In genomic region chr6:127345521-127345920, GRCh38 we compare ENCODE assay signal across 19 cellular contexts. TPM values are rescaled to one million over a fixed set of nuclear protein-coding genes. Genes with fewer than 3 reads are reported as not detected.
DNase-seq lines count a peak whose midpoint lies in the region; ATAC-seq, FAIRE-seq and TF ChIP-seq lines count a peak whose summit lies in the region.
"Had no signal": no experiment of that assay in that cellular context is flagged by ENCODE, and none has a peak within 500 bp of the region (broad histone marks: within the 10 kb centered on the region; RNA-seq: fewer than 3 reads in every experiment).

No MANE protein-coding gene starts in this region.

- no peaks in the 10 kb centered on the region for H3K9me2 ChIP-seq in HCT116 (ENCODE audit: insufficient read depth)

- FAIRE-seq in bronchial epithelial cell (lab: Jason Lieb, UNC) = no peak
- FAIRE-seq: GM12891, HTR-8/SVneo had no signal

- H3K4me1 Mint-ChIP-seq in activated T-cell treated with anti-CD3 and anti-CD28 coated beads, Interleukin-2, amount 50 U/mL, for 4 hours (ENCODE audit: low read depth) = peaks cover 7% of the 10 kb centered on the region
- peaks cover 6% of the 10 kb centered on the region for H3K4me1 Mint-ChIP-seq in activated T-cell treated with anti-CD3 and anti-CD28 coated beads, Interleukin-2, amount 50 U/mL, for 72 hours (ENCODE audit: low read depth)
- H3K4me1 Mint-ChIP-seq in neural crest cell = no peaks in the 10 kb centered on the region
- peaks cover 12% of the 10 kb centered on the region for H3K4me1 Mint-ChIP-seq in activated CD4-positive, alpha-beta T cell treated with anti-CD3 and anti-CD28 coated beads, Interleukin-2, amount 10 ng/mL, durations not matched to agents 24 days and 14 days

- no peak for ATAC-seq in activated T-cell treated with anti-CD3 and anti-CD28 coated beads, Interleukin-2, amount 50 U/mL, for 4 hours
- ATAC-seq in activated T-cell treated with anti-CD3 and anti-CD28 coated beads, Interleukin-2, amount 50 U/mL, for 72 hours (replicated peaks in 1 of 2) = no peak
- no peak for ATAC-seq in HCT116

- no peak overlapping the region for H3K9ac ChIP-seq in HCT116 (ENCODE audit: low read length)
- H3K9ac ChIP-seq: GM23248 had no signal

- no peak for TF ChIP-seq RAD21 in HCT116 (IDR thresholded peaks at IDR 0.05; ENCODE audit: low read depth)

- no peak overlapping the region for H3K27ac Mint-ChIP-seq in activated T-cell treated with anti-CD3 and anti-CD28 coated beads, Interleukin-2, amount 50 U/mL, for 72 hours
- no peak overlapping the region for H3K27ac Mint-ChIP-seq in neural crest cell (ENCODE audit: unreplicated experiment)
- H3K27ac Mint-ChIP-seq in activated CD4-positive, alpha-beta T cell treated with anti-CD3 and anti-CD28 coated beads, Interleukin-2, amount 10 ng/mL, durations not matched to agents 24 days and 14 days = no peak overlapping the region

- H3K27me3 ChIP-seq in HCT116 (ENCODE audit: insufficient read depth, low read length) (no peaks in the 10 kb centered on the region), bronchial epithelial cell (ENCODE audit: control insufficient read depth, insufficient read depth, low read length) (no peaks in the 10 kb centered on the region), testis (no peaks in the 10 kb centered on the region)

- POLR2A ChIA-PET in HCT116 (lab: Charles Lee) = no interaction called here

- intact Hi-C loops in HCT116 (cut with micrococcal nuclease) (no loop called here), testis (cut with DNase I; ENCODE audit: low total_unique reads) (no loop called here), posterior vena cava (cut with DNase I) (no loop called here)
- intact Hi-C loops in activated CD4-positive, alpha-beta T cell treated with anti-CD3 and anti-CD28 coated beads, Interleukin-2, amount 10 ng/mL, durations not matched to agents 24 days and 14 days (cut with micrococcal nuclease) = no loop called here

- H4K20me1 ChIP-seq in HCT116 (ENCODE audit: insufficient read depth) = no peaks in the 10 kb centered on the region

- no TSS peak for BruUV-seq in HCT116 (replicated peaks; lab: Mats Ljungman, UMichigan)

- RAD21 ChIA-PET in HCT116 (lab: Charles Lee; ENCODE audit: low non-redundant PET in 1 of 2, low total read pairs in 2 of 2, uncharacterized antibody in 2 of 2, unreplicated experiment in 2 of 2) = no interaction called here

- peaks cover 51% of the 10 kb centered on the region for H3K79me2 ChIP-seq in HCT116 (ENCODE audit: insufficient read depth, low read length)

- CTCF ChIA-PET in HCT116 (lab: Charles Lee) = no interaction called here

- peaks cover 14% of the 10 kb centered on the region for H3K9me3 Mint-ChIP-seq in activated T-cell treated with anti-CD3 and anti-CD28 coated beads, Interleukin-2, amount 50 U/mL, for 4 hours
- peaks cover 2 to 4% of the 10 kb centered on the region in 2 donors for H3K9me3 Mint-ChIP-seq in activated T-cell treated with anti-CD3 and anti-CD28 coated beads, Interleukin-2, amount 50 U/mL, for 72 hours
- peaks cover 18% of the 10 kb centered on the region for H3K9me3 Mint-ChIP-seq in neural crest cell
- H3K9me3 Mint-ChIP-seq in activated CD4-positive, alpha-beta T cell treated with anti-CD3 and anti-CD28 coated beads, Interleukin-2, amount 10 ng/mL, durations not matched to agents 24 days and 14 days = peaks cover 10% of the 10 kb centered on the region

- H3K36me3 ChIP-seq in HCT116 (ENCODE audit: control insufficient read depth in 1 of 2, insufficient read depth in 2 of 2, low read length in 2 of 2) = peaks cover 0 to 4% of the 10 kb centered on the region in 2 experiments; a peak in 1 of 4 replicates
- H3K36me3 ChIP-seq in bronchial epithelial cell (ENCODE audit: control insufficient read depth, insufficient read depth, low read length) = no peaks in the 10 kb centered on the region
- H3K36me3 ChIP-seq in testis (ENCODE audit: low read depth, missing control alignments) = no peaks in the 10 kb centered on the region

- H3K4me1 ChIP-seq in HCT116 (ENCODE audit: control insufficient read depth in 1 of 2, insufficient read depth in 2 of 2, low read length in 2 of 2) (peaks cover 14 to 30% of the 10 kb centered on the region in 2 experiments), testis (peaks cover 15% of the 10 kb centered on the region)

- TF ChIP-seq POLR2A in HCT116 (IDR thresholded peaks at IDR 0.05; ENCODE audit: borderline replicate concordance, extremely low read depth, insufficient read depth, insufficient read length) (no peak), testis (IDR thresholded peaks at IDR 0.05) (no peak)

- no peak overlapping the region for H2AFZ ChIP-seq in HCT116 (ENCODE audit: low read depth, low read length, poor library complexity, severe bottlenecking)
- H2AFZ ChIP-seq: GM23248 had no signal

- H3K4me2 ChIP-seq in HCT116 (ENCODE audit: low read length) = peak overlapping the region; percentile 92

- H3K27me3 Mint-ChIP-seq in activated T-cell treated with anti-CD3 and anti-CD28 coated beads, Interleukin-2, amount 50 U/mL, for 4 hours (ENCODE audit: low read depth) = no peaks in the 10 kb centered on the region
- no peaks in the 10 kb centered on the region for H3K27me3 Mint-ChIP-seq in activated T-cell treated with anti-CD3 and anti-CD28 coated beads, Interleukin-2, amount 50 U/mL, for 72 hours (ENCODE audit: low read depth)
- H3K27me3 Mint-ChIP-seq in neural crest cell (ENCODE audit: low read depth) = no peaks in the 10 kb centered on the region
- H3K27me3 Mint-ChIP-seq in activated CD4-positive, alpha-beta T cell treated with anti-CD3 and anti-CD28 coated beads, Interleukin-2, amount 10 ng/mL, durations not matched to agents 24 days and 14 days = no peaks in the 10 kb centered on the region

- peak overlapping the region; percentile 15; the same call in 1 of the 2 replicates for H3K27ac ChIP-seq in HCT116 (ENCODE audit: low read depth, low read length)
- no peak overlapping the region for H3K27ac ChIP-seq in testis
- H3K27ac ChIP-seq: GM23248, HL-60 had no signal

- DNase-seq in activated T-cell treated with anti-CD3 and anti-CD28 coated beads, Interleukin-2, amount 50 U/mL, for 4 hours = no peak
- DNase-seq in activated T-cell treated with anti-CD3 and anti-CD28 coated beads, Interleukin-2, amount 50 U/mL, for 72 hours = no peak
- DNase-seq in HCT116 (ENCODE audit: low read depth, low spot score) (peak; percentile 40), bronchial epithelial cell (ENCODE audit: low read depth) (peak; percentile 82), neural crest cell (ENCODE audit: low read depth, low spot score) (no peak), testis (no peak), posterior vena cava (ENCODE audit: low spot score) (no peak)
- DNase-seq in activated CD4-positive, alpha-beta T cell treated with anti-CD3 and anti-CD28 coated beads, Interleukin-2, amount 10 ng/mL, durations not matched to agents 24 days and 14 days = no peak
- DNase-seq: 8988T, GF-D8, GM23248, NCI-H1436, NCI-H2029, NCI-H2171 treated with DMSO at 0.1 percent for 48 hours, NCI-H446 treated with DMSO at 0.1 percent for 48 hours, OCI-M1 had no signal

- peaks cover 13% of the 10 kb centered on the region for H3K36me3 Mint-ChIP-seq in activated T-cell treated with anti-CD3 and anti-CD28 coated beads, Interleukin-2, amount 50 U/mL, for 4 hours (ENCODE audit: insufficient read depth)
- peaks cover 7 to 8% of the 10 kb centered on the region in 2 donors for H3K36me3 Mint-ChIP-seq in activated T-cell treated with anti-CD3 and anti-CD28 coated beads, Interleukin-2, amount 50 U/mL, for 72 hours (ENCODE audit: insufficient read depth in 2 of 2)
- peaks cover 30% of the 10 kb centered on the region for H3K36me3 Mint-ChIP-seq in neural crest cell (ENCODE audit: low read depth)
- H3K36me3 Mint-ChIP-seq in activated CD4-positive, alpha-beta T cell treated with anti-CD3 and anti-CD28 coated beads, Interleukin-2, amount 10 ng/mL, durations not matched to agents 24 days and 14 days (ENCODE audit: low read depth) = peaks cover 8% of the 10 kb centered on the region

- H3K4me3 ChIP-seq in HCT116 (replicated peaks in 1 of 2; ENCODE audit: low read depth in 1 of 2, low read length in 2 of 2) (no peak overlapping the region), bronchial epithelial cell (ENCODE audit: low read depth, low read length) (no peak overlapping the region), testis (no peak overlapping the region)
- H3K4me3 ChIP-seq: GM23248 had no signal

- TF ChIP-seq CTCF in HCT116 (IDR thresholded peaks at IDR 0.05 in 2 of 3, conservative IDR thresholded peaks at IDR 0.05 in 1 of 3; ENCODE audit: borderline replicate concordance in 1 of 3, insufficient read depth in 1 of 3, low read depth in 2 of 3, low read length in 2 of 3) = no peak
- TF ChIP-seq CTCF in bronchial epithelial cell (IDR thresholded peaks at IDR 0.05; ENCODE audit: insufficient read depth, low read length, severe bottlenecking) = no peak
- TF ChIP-seq CTCF in neural crest cell (conservative IDR thresholded peaks at IDR 0.05) = no peak
- TF ChIP-seq CTCF in testis (IDR thresholded peaks at IDR 0.05) = no peak

- H3K9me3 ChIP-seq in HCT116 (ENCODE audit: control insufficient read depth in 1 of 2, insufficient read depth in 1 of 2, low read depth in 1 of 2, low read length in 2 of 2) = no peaks in the 10 kb centered on the region
- H3K9me3 ChIP-seq in testis = no peaks in the 10 kb centered on the region

- H3K4me3 Mint-ChIP-seq in activated T-cell treated with anti-CD3 and anti-CD28 coated beads, Interleukin-2, amount 50 U/mL, for 4 hours = peak overlapping the region; percentile 42
- peak overlapping the region in 1 of 2 donors; percentile 13 for H3K4me3 Mint-ChIP-seq in activated T-cell treated with anti-CD3 and anti-CD28 coated beads, Interleukin-2, amount 50 U/mL, for 72 hours
- H3K4me3 Mint-ChIP-seq in neural crest cell = peak overlapping the region; percentile 39
- H3K4me3 Mint-ChIP-seq in activated CD4-positive, alpha-beta T cell treated with anti-CD3 and anti-CD28 coated beads, Interleukin-2, amount 10 ng/mL, durations not matched to agents 24 days and 14 days = no peak overlapping the region

TF ChIP-seq in HCT116, 20 proteins besides CTCF, POLR2A, EP300 and RAD21 (continues in another document):
- TF ChIP-seq ATF3 (IDR thresholded peaks at IDR 0.05) (no peak), EGR1 (IDR thresholded peaks at IDR 0.05; ENCODE audit: low read depth) (no peak)

RNA-seq across cellular contexts. Expression of gene ECHDC1, which starts 2.1 kb away (rescaled TPM):
- 10 to 100 TPM; 80.3 to 88.1 (median 86.5) TPM for total RNA-seq in activated T-cell treated with anti-CD3 and anti-CD28 coated beads, Interleukin-2, amount 50 U/mL, for 4 hours
- 10 to 100 TPM; 46.9 to 53.6 TPM for total RNA-seq in activated T-cell treated with anti-CD3 and anti-CD28 coated beads, Interleukin-2, amount 50 U/mL, for 72 hours
- 47.2 TPM for total RNA-seq in HCT116 (2021; ENCODE audit: unreplicated experiment)
- 25.7 and 26.6 TPM in 2 replicates for polyA plus RNA-seq in HCT116 (2012)
- total RNA-seq in bronchial epithelial cell = 25.6 and 30.3 TPM in 2 replicates
- total RNA-seq in neural crest cell = 59.2 and 59.9 TPM in 2 replicates
- 10 to 100 TPM; 34.9 to 37.6 TPM for total RNA-seq in testis
- polyA plus RNA-seq in testis (ENCODE audit: insufficient read depth, low read depth, low replicate concordance) = 30.9 TPM
- total RNA-seq in posterior vena cava = 10 to 100 TPM; 35.2 to 35.3 TPM
- 60.2 and 63.1 TPM in 2 replicates for total RNA-seq in activated CD4-positive, alpha-beta T cell treated with anti-CD3 and anti-CD28 coated beads, Interleukin-2, amount 10 ng/mL, durations not matched to agents 24 days and 14 days

Comparison
In these comparisons a context has a peak if more than half of its experiments do, and no peak if none do; other contexts are left out.
1. DNase-seq: peak in HCT116 (single experiment) and bronchial epithelial cell (single experiment); none in activated T-cell treated with anti-CD3 and anti-CD28 coated beads, Interleukin-2, amount 50 U/mL, for 4 hours (single experiment), activated T-cell treated with anti-CD3 and anti-CD28 coated beads, Interleukin-2, amount 50 U/mL, for 72 hours (0 of 2), neural crest cell (single experiment), testis (single experiment), posterior vena cava (single experiment) and activated CD4-positive, alpha-beta T cell treated with anti-CD3 and anti-CD28 coated beads, Interleukin-2, amount 10 ng/mL, durations not matched to agents 24 days and 14 days (single experiment).